Comparison of ENCODE assay signal across 14 cellular contexts in the genomic region with DNA sequence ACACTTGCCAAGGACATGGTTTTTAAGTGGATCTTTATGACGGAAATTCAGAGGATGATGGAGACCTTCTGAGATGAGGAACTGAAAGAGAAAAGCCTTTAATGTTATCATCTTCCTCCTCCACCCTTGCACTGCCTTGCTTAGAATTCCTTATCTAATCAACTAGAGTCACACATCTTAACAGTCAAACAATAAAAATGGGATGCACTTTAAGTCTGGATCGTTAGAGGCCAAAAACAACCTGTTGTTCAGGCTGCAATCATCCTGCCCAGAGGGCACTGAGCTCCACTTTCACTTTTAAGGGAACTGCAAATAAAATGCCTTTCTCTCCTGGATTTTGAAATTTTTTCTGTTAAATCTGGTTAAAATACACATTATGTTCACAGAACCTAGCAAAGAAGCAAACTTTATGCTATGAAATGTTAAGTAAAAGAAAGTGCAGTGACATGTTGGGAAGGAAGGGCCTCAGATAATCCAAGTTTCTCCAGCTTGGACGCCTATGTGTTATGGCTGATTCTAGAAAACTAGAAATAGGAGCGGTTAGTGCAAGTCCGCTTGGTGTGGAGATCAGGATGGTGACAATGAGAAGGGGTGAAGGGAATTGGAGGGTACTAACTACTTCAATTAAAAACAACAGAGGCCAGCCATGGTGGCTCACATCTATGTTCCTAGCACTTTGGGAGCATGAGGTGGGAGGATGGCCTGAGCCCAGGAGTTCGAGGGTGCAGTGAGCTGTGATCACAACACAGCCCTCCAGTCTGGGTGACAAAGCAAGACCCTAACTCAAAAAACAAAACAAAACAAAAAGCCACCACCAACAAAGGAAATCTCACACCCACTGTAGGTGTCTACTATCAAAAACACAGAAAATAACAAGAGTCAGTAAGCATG.
DNase-seq lines count a peak whose midpoint lies in the region; ATAC-seq and TF ChIP-seq lines count a peak whose summit lies in the region.
"Had no signal": no experiment of that assay in that cellular context is flagged by ENCODE, and none has a peak within 500 bp of the region (broad histone marks: within the 10 kb centered on the region; RNA-seq: fewer than 3 reads in every experiment).

No MANE protein-coding gene starts in this region.

- H3K79me2 ChIP-seq in PC-3 (ENCODE audit: low read length) = no peaks in the 10 kb centered on the region

- intact Hi-C loops in PC-3 (cut with micrococcal nuclease) = no loop called here

- peaks cover 27% of the 10 kb centered on the region for H3K4me1 ChIP-seq in PC-3 (ENCODE audit: insufficient read depth, low read length)
- H3K4me1 ChIP-seq: gastrocnemius medialis had no signal

- H2AFZ ChIP-seq in PC-3 (ENCODE audit: low read length) = peak overlapping the region; percentile 55; the same call in 1 of the 2 replicates

- H3K4me3 Mint-ChIP-seq in activated T-helper 17 cell treated with anti-CD3 and anti-CD28 coated beads, Interleukin-2, amount 50 U/mL, for 72 hours = no peak overlapping the region
- H3K4me3 Mint-ChIP-seq: activated naive CD4-positive, alpha-beta T cell treated with anti-CD3 and anti-CD28 coated beads, Interleukin-2, amount 50 U/mL, for 24 hours had no signal

- POLR2A ChIA-PET in PC-3 (lab: Charles Lee; ENCODE audit: unreplicated experiment) = no interaction called here

- no peaks in the 10 kb centered on the region for H4K20me1 ChIP-seq in PC-3 (ENCODE audit: low read length)

- H3K9me3 ChIP-seq in PC-3 (ENCODE audit: low read length) = no peaks in the 10 kb centered on the region
- H3K9me3 ChIP-seq: gastrocnemius medialis had no signal

- no TSS peak for BruUV-seq in PC-3 (replicated peaks; lab: Mats Ljungman, UMichigan)

- H3K4me2 ChIP-seq in PC-3 (ENCODE audit: low read length) = peak overlapping the region; percentile 55

- H3K27ac Mint-ChIP-seq in activated T-helper 17 cell treated with anti-CD3 and anti-CD28 coated beads, Interleukin-2, amount 50 U/mL, for 72 hours = no peak overlapping the region
- H3K27ac Mint-ChIP-seq: activated naive CD4-positive, alpha-beta T cell treated with anti-CD3 and anti-CD28 coated beads, Interleukin-2, amount 50 U/mL, for 24 hours had no signal

- peaks cover 17% of the 10 kb centered on the region for H3K27me3 Mint-ChIP-seq in activated T-helper 17 cell treated with anti-CD3 and anti-CD28 coated beads, Interleukin-2, amount 50 U/mL, for 72 hours

- ATAC-seq in PC-3 = peak; percentile 42; the same call in 1 of the 2 replicates
- peak; percentile 51 for ATAC-seq in omental fat pad (ENCODE audit: low FRiP score)
- no peak for ATAC-seq in GM21825 (IDR thresholded peaks at IDR 0.05; ENCODE audit: unreplicated experiment)
- ATAC-seq in activated T-helper 17 cell treated with anti-CD3 and anti-CD28 coated beads, Interleukin-2, amount 50 U/mL, for 72 hours (replicated peaks) = no peak
- ATAC-seq in GM19467 (IDR thresholded peaks at IDR 0.05; ENCODE audit: unreplicated experiment) = no peak
- ATAC-seq: gastrocnemius medialis had no signal

- no peaks in the 10 kb centered on the region for H3K9me3 Mint-ChIP-seq in activated T-helper 17 cell treated with anti-CD3 and anti-CD28 coated beads, Interleukin-2, amount 50 U/mL, for 72 hours
- H3K9me3 Mint-ChIP-seq: activated naive CD4-positive, alpha-beta T cell treated with anti-CD3 and anti-CD28 coated beads, Interleukin-2, amount 50 U/mL, for 24 hours had no signal

- CTCF ChIA-PET in PC-3 (lab: Charles Lee) = no interaction called here

- H3K27ac ChIP-seq in PC-3 (ENCODE audit: low read length) = no peak overlapping the region
- H3K27ac ChIP-seq: gastrocnemius medialis had no signal

- DNase-seq in EL (peak; percentile 34), PC-3 (peak; percentile 8), epithelial cell of esophagus (ENCODE audit: low read depth) (peak; percentile 54), omental fat pad (ENCODE audit: low spot score) (no peak), dermis blood vessel endothelial cell (no peak)
- DNase-seq: C1 segment of cervical spinal cord; gastrocnemius medialis; NCI-H1694; NK-92 treated with Interleukin-12 subunit alpha and Interleukin-12 subunit beta, amount 100 ng/mL, for 24 hours; T-helper 2 cell had no signal

- no peaks in the 10 kb centered on the region for H3K27me3 ChIP-seq in PC-3 (ENCODE audit: low read length)
- H3K27me3 ChIP-seq: gastrocnemius medialis had no signal

- H3K9me2 ChIP-seq in PC-3 (replicated peaks; ENCODE audit: low read length) = no peaks in the 10 kb centered on the region

- TF ChIP-seq CTCF in PC-3 (conservative IDR thresholded peaks at IDR 0.05; ENCODE audit: low read depth, low read length) (no peak), epithelial cell of esophagus (IDR thresholded peaks at IDR 0.05; ENCODE audit: insufficient read depth, low read depth, low read length, missing control alignments) (no peak), omental fat pad (IDR thresholded peaks at IDR 0.05) (no peak)

- no peaks in the 10 kb centered on the region for H3K36me3 ChIP-seq in PC-3 (ENCODE audit: low read depth, low read length)
- H3K36me3 ChIP-seq: gastrocnemius medialis had no signal

- H3K9ac ChIP-seq in PC-3 (ENCODE audit: low read length) = no peak overlapping the region

- H3K4me3 ChIP-seq in PC-3 (ENCODE audit: low read length) (no peak overlapping the region), epithelial cell of esophagus (ENCODE audit: low read length) (no peak overlapping the region)
- H3K4me3 ChIP-seq: gastrocnemius medialis had no signal

- no peaks in the 10 kb centered on the region for H3F3A ChIP-seq in PC-3 (ENCODE audit: low read length, unreplicated experiment)

- no peaks in the 10 kb centered on the region for H3K4me1 Mint-ChIP-seq in activated T-helper 17 cell treated with anti-CD3 and anti-CD28 coated beads, Interleukin-2, amount 50 U/mL, for 72 hours
- H3K4me1 Mint-ChIP-seq: activated naive CD4-positive, alpha-beta T cell treated with anti-CD3 and anti-CD28 coated beads, Interleukin-2, amount 50 U/mL, for 24 hours had no signal

- no peaks in the 10 kb centered on the region for H3K36me3 Mint-ChIP-seq in activated T-helper 17 cell treated with anti-CD3 and anti-CD28 coated beads, Interleukin-2, amount 50 U/mL, for 72 hours (ENCODE audit: low read depth)
- H3K36me3 Mint-ChIP-seq: activated naive CD4-positive, alpha-beta T cell treated with anti-CD3 and anti-CD28 coated beads, Interleukin-2, amount 50 U/mL, for 24 hours had no signal

Comparison
In these comparisons a context has a peak if more than half of its experiments do, and no peak if none do; other contexts are left out.
1. DNase-seq: peak in EL (single experiment), PC-3 (single experiment) and epithelial cell of esophagus (single experiment); none in omental fat pad (single experiment) and dermis blood vessel endothelial cell (single experiment).
2. ATAC-seq: peak in PC-3 (single experiment) and omental fat pad (single experiment); none in GM21825 (single experiment), activated T-helper 17 cell treated with anti-CD3 and anti-CD28 coated beads, Interleukin-2, amount 50 U/mL, for 72 hours (single experiment) and GM19467 (single experiment).